In genomic region chr12:106841471-106842302, GRCh38 we compare ENCODE assay signal across 8 cellular contexts.
A peak's percentile ranks its signal among the peaks of the same experiment; 100 is the strongest.
DNase-seq lines count a peak whose midpoint lies in the region; ATAC-seq, FAIRE-seq and TF ChIP-seq lines count a peak whose summit lies in the region.

No MANE protein-coding gene starts in this region.

- no peaks in the 10 kb centered on the region for H3K9me3 Mint-ChIP-seq in activated naive CD8-positive, alpha-beta T cell treated with anti-CD3 and anti-CD28 coated beads, Interleukin-2, amount 50 U/mL, for 24 hours
- no peaks in the 10 kb centered on the region for H3K9me3 Mint-ChIP-seq in activated naive CD8-positive, alpha-beta T cell treated with anti-CD3 and anti-CD28 coated beads for 36 hours

- ATAC-seq in activated naive CD8-positive, alpha-beta T cell treated with anti-CD3 and anti-CD28 coated beads, Interleukin-2, amount 50 U/mL, for 24 hours, result no peak
- peak; percentile 66 for ATAC-seq in mucosa of descending colon
- peak; percentile 77 for ATAC-seq in aorta (ENCODE audit: low FRiP score)
- no peak for ATAC-seq in HG03457 (IDR thresholded peaks at IDR 0.05; ENCODE audit: unreplicated experiment)

- H3K4me1 Mint-ChIP-seq in activated naive CD8-positive, alpha-beta T cell treated with anti-CD3 and anti-CD28 coated beads, Interleukin-2, amount 50 U/mL, for 24 hours, result peaks cover 7% of the 10 kb centered on the region
- H3K4me1 Mint-ChIP-seq in activated naive CD8-positive, alpha-beta T cell treated with anti-CD3 and anti-CD28 coated beads for 36 hours, result peaks cover 6% of the 10 kb centered on the region

- 3 to 11% methylated on average over 1 of the region's 1 CpG for WGBS in aorta, 2 donors

- no peak overlapping the region for H3K4me3 Mint-ChIP-seq in activated naive CD8-positive, alpha-beta T cell treated with anti-CD3 and anti-CD28 coated beads, Interleukin-2, amount 50 U/mL, for 24 hours
- H3K4me3 Mint-ChIP-seq in activated naive CD8-positive, alpha-beta T cell treated with anti-CD3 and anti-CD28 coated beads for 36 hours, result no peak overlapping the region

- no peak overlapping the region for H3K27ac ChIP-seq in aorta (ENCODE audit: low read depth in 1 of 2, low read length in 2 of 2)

- FAIRE-seq in endometrium (lab: Jason Lieb, UNC), result peak; percentile 91

- no peak for TF ChIP-seq CTCF in mucosa of descending colon (IDR thresholded peaks at IDR 0.05)

- no peak overlapping the region for H3K27ac Mint-ChIP-seq in activated naive CD8-positive, alpha-beta T cell treated with anti-CD3 and anti-CD28 coated beads, Interleukin-2, amount 50 U/mL, for 24 hours
- H3K27ac Mint-ChIP-seq in activated naive CD8-positive, alpha-beta T cell treated with anti-CD3 and anti-CD28 coated beads for 36 hours, result no peak overlapping the region

- no peaks in the 10 kb centered on the region for H3K36me3 ChIP-seq in mucosa of descending colon (ENCODE audit: low read depth)
- no peaks in the 10 kb centered on the region for H3K36me3 ChIP-seq in aorta (ENCODE audit: control insufficient read depth in 1 of 2, insufficient read depth in 2 of 2, low read length in 1 of 2)

- peaks cover 4% of the 10 kb centered on the region for H3K36me3 Mint-ChIP-seq in activated naive CD8-positive, alpha-beta T cell treated with anti-CD3 and anti-CD28 coated beads, Interleukin-2, amount 50 U/mL, for 24 hours (ENCODE audit: low read depth)
- no peaks in the 10 kb centered on the region for H3K36me3 Mint-ChIP-seq in activated naive CD8-positive, alpha-beta T cell treated with anti-CD3 and anti-CD28 coated beads for 36 hours

- no peaks in the 10 kb centered on the region for H3K27me3 ChIP-seq in aorta (ENCODE audit: control insufficient read depth in 1 of 2, insufficient read depth in 2 of 2, low read length in 1 of 2)

- H3K9me3 ChIP-seq in mucosa of descending colon (no peaks in the 10 kb centered on the region), aorta (ENCODE audit: control insufficient read depth, low read length) (no peaks in the 10 kb centered on the region)

- no peaks in the 10 kb centered on the region for H3K27me3 Mint-ChIP-seq in activated naive CD8-positive, alpha-beta T cell treated with anti-CD3 and anti-CD28 coated beads, Interleukin-2, amount 50 U/mL, for 24 hours
- no peaks in the 10 kb centered on the region for H3K27me3 Mint-ChIP-seq in activated naive CD8-positive, alpha-beta T cell treated with anti-CD3 and anti-CD28 coated beads for 36 hours

- H3K4me1 ChIP-seq in mucosa of descending colon (ENCODE audit: low read depth) (peaks cover 15% of the 10 kb centered on the region), aorta (ENCODE audit: control insufficient read depth in 1 of 2, insufficient read depth in 2 of 2, low read length in 2 of 2) (no peaks in the 10 kb centered on the region)

- no peak overlapping the region for H3K4me3 ChIP-seq in mucosa of descending colon
- no peak overlapping the region for H3K4me3 ChIP-seq in aorta (ENCODE audit: low read length in 2 of 2)

- intact Hi-C loops in mucosa of descending colon (cut with DNase I, micrococcal nuclease), result no loop called here
- intact Hi-C loops in aorta (cut with DNase I), result loop anchor here in 1 of 2 donors (5.0 kb wide), 1 partner anchor 454 kb away; no protein-coding TSS in a partner anchor

- DNase-seq in activated naive CD8-positive, alpha-beta T cell treated with anti-CD3 and anti-CD28 coated beads, Interleukin-2, amount 50 U/mL, for 24 hours, result peak; percentile 9
- no peak for DNase-seq in activated naive CD8-positive, alpha-beta T cell treated with anti-CD3 and anti-CD28 coated beads for 36 hours
- DNase-seq in M059J (ENCODE audit: low read depth) (peak; percentile 58), SW480 (ENCODE audit: low spot score) (peak; percentile 9), mucosa of descending colon (peak in 1 of 3 donors; percentile 74), aorta (no peak)

Comparison
In these comparisons a context has a peak if more than half of its experiments do, and no peak if none do; other contexts are left out.
1. DNase-seq: peak in activated naive CD8-positive, alpha-beta T cell treated with anti-CD3 and anti-CD28 coated beads, Interleukin-2, amount 50 U/mL, for 24 hours (single experiment), M059J (single experiment) and SW480 (single experiment); none in activated naive CD8-positive, alpha-beta T cell treated with anti-CD3 and anti-CD28 coated beads for 36 hours (single experiment) and aorta (0 of 2).
2. ATAC-seq: peak in mucosa of descending colon (single experiment) and aorta (single experiment); none in activated naive CD8-positive, alpha-beta T cell treated with anti-CD3 and anti-CD28 coated beads, Interleukin-2, amount 50 U/mL, for 24 hours (single experiment) and HG03457 (single experiment).